In the genomic region with DNA sequence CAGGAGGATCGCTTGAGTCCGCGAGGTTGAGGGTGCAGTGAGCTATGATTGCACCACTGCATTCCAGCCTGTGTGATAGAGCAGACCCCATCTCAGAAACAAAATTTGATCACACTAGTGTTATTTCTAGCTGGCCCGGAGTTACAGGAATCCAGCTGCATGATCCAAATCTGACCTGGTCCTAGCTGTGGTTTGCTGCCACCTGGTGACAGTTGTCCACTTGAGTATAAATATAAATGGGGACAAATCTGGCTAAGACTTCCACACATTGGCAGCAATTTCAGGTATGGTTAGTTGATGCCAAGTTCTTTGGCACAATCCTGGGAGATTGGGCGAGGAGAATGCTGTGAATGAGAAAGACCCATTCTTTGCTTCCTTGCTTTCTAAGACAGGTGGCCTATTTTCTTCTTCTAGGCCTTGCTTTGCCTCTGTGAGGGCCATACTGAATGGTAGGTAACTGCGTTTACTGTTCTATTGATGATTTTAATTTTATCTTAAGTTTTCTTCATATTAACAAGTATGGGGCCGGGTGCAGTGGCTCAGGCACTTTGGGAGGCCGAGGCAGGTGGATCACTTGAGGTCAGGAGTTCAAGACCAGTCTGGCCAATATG, we compare ENCODE assay signal across 8 cellular contexts. TPM values are rescaled to one million over a fixed set of nuclear protein-coding genes. Genes with fewer than 3 reads are reported as not detected.
DNase-seq lines count a peak whose midpoint lies in the region; ATAC-seq and TF ChIP-seq lines count a peak whose summit lies in the region.

No MANE protein-coding gene starts in this region.

- DNase-seq in DND-41 (no peak), choroid plexus epithelial cell (ENCODE audit: low read depth) (peak; percentile 61), left colon (peak; percentile 57 to 87), MG63 (no peak)
- DNase-seq in stimulated activated CD4-positive, alpha-beta T cell treated with anti-CD3 and anti-CD28 coated beads, Interleukin-4, amount 100 ng/mL, for 48 hours (ENCODE audit: low read depth in 2 of 2): peak; percentile 8 to 17

- ATAC-seq in DND-41 (ENCODE audit: insufficient read depth, low read depth) (peak; percentile 45; the same call in 2 of the 3 replicates), left colon (peak; percentile 69), HG03520 (IDR thresholded peaks at IDR 0.05; ENCODE audit: unreplicated experiment) (no peak)
- peak; percentile 32 to 51 for ATAC-seq in activated CD4-positive, CD25-positive, alpha-beta regulatory T cell treated with anti-CD3 and anti-CD28 coated beads, Interleukin-2, amount 50 U/mL, for 24 hours

- H3K4me3 ChIP-seq in DND-41 (ENCODE audit: low read depth in 1 of 2, low read length in 2 of 2): no peak overlapping the region
- H3K4me3 ChIP-seq in KMS-11 (IDR thresholded peaks at IDR 0.05; ENCODE audit: insufficient read depth, low read depth, low read length): no peak overlapping the region
- no peak overlapping the region for H3K4me3 ChIP-seq in choroid plexus epithelial cell (ENCODE audit: low read depth, low read length)
- no peak overlapping the region for H3K4me3 ChIP-seq in MG63

- intact Hi-C loops in left colon (cut with DNase I, micrococcal nuclease): no loop called here

- TF ChIP-seq CTCF in DND-41 (IDR thresholded peaks at IDR 0.05; ENCODE audit: borderline replicate concordance, extremely low read depth, low read length, poor library complexity, severe bottlenecking) (peak; percentile 44), KMS-11 (conservative IDR thresholded peaks at IDR 0.05; ENCODE audit: low read depth, low read length) (peak; percentile 56), choroid plexus epithelial cell (conservative IDR thresholded peaks at IDR 0.05; ENCODE audit: low read depth, low read length) (peak; percentile 56)

- H3K4me1 ChIP-seq in DND-41 (ENCODE audit: insufficient read depth, low read length): no peaks in the 10 kb centered on the region
- peaks cover 18% of the 10 kb centered on the region for H3K4me1 ChIP-seq in KMS-11 (ENCODE audit: low read depth, poor library complexity, severe bottlenecking)

- H3K9ac ChIP-seq in DND-41 (ENCODE audit: low read depth, low read length) (no peak overlapping the region), KMS-11 (no peak overlapping the region)

- peaks cover 9% of the 10 kb centered on the region; the same call in 1 of the 2 replicates for H3K36me3 ChIP-seq in DND-41 (ENCODE audit: insufficient read depth, low read length)
- H3K36me3 ChIP-seq in KMS-11 (ENCODE audit: insufficient read depth): no peaks in the 10 kb centered on the region
- no peaks in the 10 kb centered on the region for H3K36me3 ChIP-seq in MG63

- H3K9me3 ChIP-seq in DND-41 (ENCODE audit: insufficient read depth, low read length, severe bottlenecking) (no peaks in the 10 kb centered on the region), MG63 (no peaks in the 10 kb centered on the region)

- H3K4me2 ChIP-seq in DND-41 (ENCODE audit: insufficient read depth, low read length): no peak overlapping the region
- no peak overlapping the region for H3K4me2 ChIP-seq in KMS-11

- H2AFZ ChIP-seq in DND-41 (ENCODE audit: low read depth, low read length): no peak overlapping the region
- H2AFZ ChIP-seq in KMS-11 (ENCODE audit: low read depth): no peak overlapping the region

- H3K27me3 ChIP-seq in DND-41 (ENCODE audit: insufficient read depth, low read length, poor library complexity) (no peaks in the 10 kb centered on the region), KMS-11 (ENCODE audit: insufficient read depth, low read depth) (no peaks in the 10 kb centered on the region), MG63 (no peaks in the 10 kb centered on the region)

- no peak overlapping the region for H3K27ac ChIP-seq in DND-41 (ENCODE audit: low read length)
- H3K27ac ChIP-seq in KMS-11: no peak overlapping the region

- H3K79me2 ChIP-seq in DND-41 (ENCODE audit: insufficient read depth, low read length) (peaks cover 99% of the 10 kb centered on the region), KMS-11 (ENCODE audit: insufficient read depth, low read depth) (peaks cover 75% of the 10 kb centered on the region; the same call in 1 of the 2 replicates)

- H4K20me1 ChIP-seq in DND-41 (ENCODE audit: insufficient read depth, low read length) (peaks cover 79% of the 10 kb centered on the region), KMS-11 (ENCODE audit: insufficient read depth) (0 out of 2 replicates have a peak, but pooled peaks cover 3% of the 10 kb centered on the region)

RNA-seq across cellular contexts. Expression of a gene that starts 35.4 kb away (rescaled TPM):
- 10 to 100 TPM; 34.1 to 40.8 TPM for total RNA-seq in left colon
- 15.1 and 16.5 TPM in 2 replicates for total RNA-seq in MG63 (2014; rRNA removed; shearing (Covaris generic); ENCODE audit: low replicate concordance)

RNA-seq across cellular contexts. Expression of a gene that starts 57.0 kb away (rescaled TPM):
- total RNA-seq in left colon: 100 to 1,000 TPM; 244 to 310 TPM
- not detected in 2 replicates for total RNA-seq in MG63 (2014; rRNA removed; shearing (Covaris generic); ENCODE audit: low replicate concordance)

Comparison
In these comparisons a context has a peak if more than half of its experiments do, and no peak if none do; other contexts are left out.
1. DNase-seq: peak in choroid plexus epithelial cell (single experiment), left colon (2 of 2) and stimulated activated CD4-positive, alpha-beta T cell treated with anti-CD3 and anti-CD28 coated beads, Interleukin-4, amount 100 ng/mL, for 48 hours (2 of 2); none in DND-41 (single experiment) and MG63 (single experiment).
2. RNA of a gene that starts 57.0 kb away (total RNA-seq): 244 to 310 TPM in left colon; not detected in MG63; every median in the first group is over 100 times any median in the second.
3. Peak in every context shown above with its lines, with median percentiles within 50 percentile points of each other: CTCF ChIP-seq.